Comparison of ENCODE assay signal across 8 cellular contexts in the genomic region with DNA sequence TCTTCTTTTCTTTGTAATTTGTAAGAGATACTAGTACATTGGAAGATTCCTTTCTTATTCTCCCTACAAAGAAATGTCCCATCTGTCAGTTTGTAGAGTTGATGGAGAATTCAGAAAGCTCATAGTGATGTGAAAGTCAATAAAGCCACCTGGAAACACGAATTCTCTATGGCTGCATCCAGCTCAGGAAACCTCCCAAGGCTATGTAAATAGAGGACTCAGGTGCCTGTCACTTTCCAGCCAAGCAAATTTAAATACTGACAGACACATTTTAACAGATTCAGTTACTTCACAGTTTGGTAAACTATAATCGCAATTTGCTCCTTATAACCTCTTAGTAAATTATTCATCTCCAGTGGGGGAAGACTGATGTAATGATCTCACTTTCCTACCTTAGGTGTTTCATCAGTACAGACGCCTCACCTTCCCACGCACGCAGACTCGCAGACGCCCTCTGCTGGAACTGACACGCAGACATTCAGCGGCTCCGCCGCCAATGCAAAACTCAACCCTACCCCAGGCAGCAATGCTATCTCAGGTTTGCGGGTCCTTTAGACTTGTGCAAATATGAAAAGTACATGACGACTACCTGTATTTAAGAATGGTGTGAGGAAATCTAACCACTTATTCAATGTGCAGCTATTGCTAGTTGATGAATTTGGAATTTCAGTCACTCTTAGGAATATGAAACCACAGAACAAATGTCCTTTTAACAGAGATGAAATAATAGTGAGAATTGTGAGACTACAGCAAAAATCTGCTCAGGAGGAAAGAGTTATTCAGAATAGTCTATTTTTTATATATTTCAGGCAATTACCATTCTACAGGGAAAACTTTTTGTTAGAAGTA.
DNase-seq lines count a peak whose midpoint lies in the region; ATAC-seq and TF ChIP-seq lines count a peak whose summit lies in the region.

No MANE protein-coding gene starts in this region.

- H3K4me2 ChIP-seq in neural progenitor cell = no peak overlapping the region

- H3K4me3 Mint-ChIP-seq in neural progenitor cell = no peak overlapping the region

- no peak overlapping the region for H2AFZ ChIP-seq in neural progenitor cell (replicated peaks)

- H3K27ac Mint-ChIP-seq in neural progenitor cell = no peak overlapping the region

- TF ChIP-seq POLR2A in thyroid gland (IDR thresholded peaks at IDR 0.05) (no peak), suprapubic skin (IDR thresholded peaks at IDR 0.05) (no peak)

- WGBS in thyroid gland, 2 donors = 6 to 12% methylated on average over 13 of the region's 13 CpGs
- WGBS in suprapubic skin = 16% methylated on average over 13 of the region's 13 CpGs

- H3K27me3 Mint-ChIP-seq in neural progenitor cell (ENCODE audit: insufficient read depth, low read depth) = no peaks in the 10 kb centered on the region

- TF ChIP-seq CTCF in GM12865 (IDR thresholded peaks at IDR 0.05; ENCODE audit: insufficient read depth, low read depth, low read length, missing control alignments) = peak; percentile 92
- peak; percentile 97 for TF ChIP-seq CTCF in epithelial cell of proximal tubule (conservative IDR thresholded peaks at IDR 0.05; ENCODE audit: low read depth, low read length)
- peak; percentile 92 for TF ChIP-seq CTCF in neural progenitor cell (IDR thresholded peaks at IDR 0.05)
- TF ChIP-seq CTCF in thyroid gland (IDR thresholded peaks at IDR 0.05) = peak in 5 of 6 experiments; percentile 24 to 76 (median 28)
- TF ChIP-seq CTCF in suprapubic skin (IDR thresholded peaks at IDR 0.05) = peak in 1 of 2 donors; percentile 71

- H3K36me3 ChIP-seq in neural progenitor cell (no peaks in the 10 kb centered on the region), thyroid gland (no peaks in the 10 kb centered on the region), suprapubic skin (no peaks in the 10 kb centered on the region)

- no peaks in the 10 kb centered on the region for H3K9me3 Mint-ChIP-seq in neural progenitor cell

- DNase-seq in GM12865 (ENCODE audit: low read depth) (peak; percentile 79), NCI-H2227 (lab: John Stamatoyannopoulos, UW; ENCODE audit: unreplicated experiment) (peak; percentile 66), activated T-cell treated with anti-CD3 and anti-CD28 coated beads for 1 hour (ENCODE audit: low read depth) (peak; percentile 58), epithelial cell of proximal tubule (ENCODE audit: low read depth) (peak; percentile 31), neural progenitor cell (ENCODE audit: low spot score) (peak; percentile 70), thyroid gland (peak; percentile 35 to 53), suprapubic skin (ENCODE audit: low spot score in 2 of 2) (no peak)

- no peak overlapping the region for H3K9ac ChIP-seq in neural progenitor cell

- H3K27me3 ChIP-seq in neural progenitor cell (no peaks in the 10 kb centered on the region), thyroid gland (no peaks in the 10 kb centered on the region), suprapubic skin (peaks cover 7% of the 10 kb centered on the region)

- no peak for ATAC-seq in GM21367 (IDR thresholded peaks at IDR 0.05; ENCODE audit: unreplicated experiment)

- H3K4me3 ChIP-seq in GM12865 (ENCODE audit: low read depth, low read length) = no peak overlapping the region
- H3K4me3 ChIP-seq in epithelial cell of proximal tubule (ENCODE audit: low read depth, low read length) = no peak overlapping the region
- H3K4me3 ChIP-seq in neural progenitor cell = no peak overlapping the region
- H3K4me3 ChIP-seq in thyroid gland (replicated peaks in 1 of 3) = no peak overlapping the region
- no peak overlapping the region for H3K4me3 ChIP-seq in suprapubic skin

- no peaks in the 10 kb centered on the region for H3F3A ChIP-seq in neural progenitor cell (ENCODE audit: low read depth)

- peaks cover 31% of the 10 kb centered on the region for H3K4me1 Mint-ChIP-seq in neural progenitor cell

- no peaks in the 10 kb centered on the region for H4K20me1 ChIP-seq in neural progenitor cell (ENCODE audit: low read depth)

- no peaks in the 10 kb centered on the region for H3K9me3 ChIP-seq in neural progenitor cell (ENCODE audit: low read depth)
- H3K9me3 ChIP-seq in thyroid gland = no peaks in the 10 kb centered on the region
- no peaks in the 10 kb centered on the region for H3K9me3 ChIP-seq in suprapubic skin

- H3K36me3 Mint-ChIP-seq in neural progenitor cell = no peaks in the 10 kb centered on the region

- no peak for TF ChIP-seq EP300 in suprapubic skin (IDR thresholded peaks at IDR 0.05)

- intact Hi-C loops in thyroid gland (cut with DNase I) = no loop called here

- H3K4me1 ChIP-seq in neural progenitor cell (peaks cover 24% of the 10 kb centered on the region), thyroid gland (peaks cover 3 to 4% of the 10 kb centered on the region in 2 donors), suprapubic skin (no peaks in the 10 kb centered on the region)

- no peak overlapping the region for H3K27ac ChIP-seq in neural progenitor cell
- H3K27ac ChIP-seq in thyroid gland = no peak overlapping the region
- H3K27ac ChIP-seq in suprapubic skin = no peak overlapping the region

- H3K79me2 ChIP-seq in neural progenitor cell (ENCODE audit: low read depth) = no peaks in the 10 kb centered on the region

Comparison
In these comparisons a context has a peak if more than half of its experiments do, and no peak if none do; other contexts are left out.
1. DNase-seq: peak in GM12865 (single experiment), NCI-H2227 (single experiment), activated T-cell treated with anti-CD3 and anti-CD28 coated beads for 1 hour (single experiment), epithelial cell of proximal tubule (single experiment), neural progenitor cell (single experiment) and thyroid gland (2 of 2); none in suprapubic skin (0 of 2).